ENCODE assay signal across 29 cellular contexts in genomic region chr21:28324690-28325089, GRCh38.
"Had no signal": no experiment of that assay in that cellular context is flagged by ENCODE, and none has a peak within 500 bp of the region (broad histone marks: within the 10 kb centered on the region; RNA-seq: fewer than 3 reads in every experiment).

No MANE protein-coding gene starts in this region.

- H3K27ac Mint-ChIP-seq: mesothelial cell of epicardium; naive B cell; natural killer cell treated with Interleukin-12 subunit alpha and Interleukin-12 subunit beta and Interleukin-15 and Interleukin-18, amount 100 ng/mL, for 72 hours; stimulated activated effector memory CD8-positive, alpha-beta T cell treated with anti-CD3 and anti-CD28 coated beads, Interleukin-12 subunit alpha, Interleukin-12 subunit beta, amount 100 ng/mL, for 72 hours had no signal

- ATAC-seq: gastrocnemius medialis; left lung; mucosa of descending colon; natural killer cell treated with Interleukin-12 subunit alpha and Interleukin-12 subunit beta and Interleukin-15 and Interleukin-18, amount 100 ng/mL, for 72 hours; pancreas; sciatic nerve; stimulated activated effector memory CD8-positive, alpha-beta T cell treated with anti-CD3 and anti-CD28 coated beads, Interleukin-12 subunit alpha, Interleukin-12 subunit beta, amount 100 ng/mL, for 72 hours had no signal

- H3K4me3 ChIP-seq: coronary artery, gastrocnemius medialis, left lung, mucosa of descending colon, pancreas, smooth muscle cell, stomach, thyroid gland, vagina had no signal

- H3K4me3 Mint-ChIP-seq: mesothelial cell of epicardium; naive B cell; natural killer cell treated with Interleukin-12 subunit alpha and Interleukin-12 subunit beta and Interleukin-15 and Interleukin-18, amount 100 ng/mL, for 72 hours; neural crest cell; stimulated activated effector memory CD8-positive, alpha-beta T cell treated with anti-CD3 and anti-CD28 coated beads, Interleukin-12 subunit alpha, Interleukin-12 subunit beta, amount 100 ng/mL, for 72 hours had no signal

- H3K27me3 Mint-ChIP-seq: naive B cell; natural killer cell treated with Interleukin-12 subunit alpha and Interleukin-12 subunit beta and Interleukin-15 and Interleukin-18, amount 100 ng/mL, for 72 hours had no signal

- H3K9me3 ChIP-seq: gastrocnemius medialis, neutrophil, pancreas, thyroid gland, vagina had no signal

- H3K4me1 Mint-ChIP-seq: mesothelial cell of epicardium; naive B cell; neural crest cell; stimulated activated effector memory CD8-positive, alpha-beta T cell treated with anti-CD3 and anti-CD28 coated beads, Interleukin-12 subunit alpha, Interleukin-12 subunit beta, amount 100 ng/mL, for 72 hours had no signal

- H3K27me3 ChIP-seq: gastrocnemius medialis, left lung, neutrophil, pancreas, stomach, thyroid gland, vagina had no signal

- DNase-seq: dermis blood vessel endothelial cell; effector memory CD4-positive, alpha-beta T cell; foreskin fibroblast; gastrocnemius medialis; head of caudate nucleus; kidney; left lung; mesenchymal stem cell; mucosa of descending colon; naive B cell; pancreas; retina; stimulated activated CD4-positive, alpha-beta T cell treated with anti-CD3 and anti-CD28 coated beads, Interleukin-12 subunit alpha, Interleukin-12 subunit beta, amount 100 ng/mL, for 4 hours; stimulated activated CD4-positive, alpha-beta T cell treated with anti-CD3 and anti-CD28 coated beads, Interleukin-2, amount 100 ng/mL, for 24 hours; stimulated activated CD4-positive, alpha-beta T cell treated with anti-CD3 and anti-CD28 coated beads, Interleukin-4, amount 100 ng/mL, for 24 hours; stimulated activated naive CD4-positive, alpha-beta T cell treated with Interleukin-2 at 50 U/mL for 16 hours; stomach; thyroid gland; trophoblast cell had no signal

- H3K4me1 ChIP-seq: gastrocnemius medialis, left lung, pancreas, stomach, thyroid gland, vagina had no signal

- H3K36me3 Mint-ChIP-seq: naive B cell; stimulated activated effector memory CD8-positive, alpha-beta T cell treated with anti-CD3 and anti-CD28 coated beads, Interleukin-12 subunit alpha, Interleukin-12 subunit beta, amount 100 ng/mL, for 72 hours had no signal

- H3K27ac ChIP-seq: coronary artery, gastrocnemius medialis, left lung, neutrophil, pancreas, stomach, thyroid gland, vagina had no signal

- FAIRE-seq: endometrium, kidney, pancreas had no signal

- H3K4me2 ChIP-seq: smooth muscle cell had no signal

- H3K36me3 ChIP-seq: gastrocnemius medialis, left lung, neutrophil, pancreas, stomach, thyroid gland, vagina had no signal
